In the genomic region with DNA sequence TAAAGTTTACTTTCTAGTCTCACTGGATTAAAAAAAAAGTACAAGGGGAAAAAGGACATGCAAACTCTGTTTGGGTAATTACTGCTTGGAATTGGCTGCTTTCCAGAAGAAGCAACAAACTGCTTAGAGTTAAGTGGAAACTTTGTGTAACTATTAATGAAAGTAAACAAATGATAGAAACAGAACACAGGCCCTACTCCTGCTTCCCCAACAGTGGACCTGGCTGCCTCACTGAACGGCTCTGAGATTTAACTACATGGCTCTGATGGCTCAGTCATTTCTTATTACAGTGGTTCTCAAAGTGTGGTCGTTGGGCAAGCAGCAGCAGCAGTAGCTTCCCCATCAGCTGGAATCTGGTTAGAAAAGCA, we compare ENCODE assay signal across 1 cellular context.
A peak's percentile ranks its signal among the peaks of the same experiment; 100 is the strongest.
TF ChIP-seq lines count a peak whose summit lies in the region.

No MANE protein-coding gene starts in this region.

TF ChIP-seq in HepG2, 621 proteins besides CTCF, POLR2A, EP300 and RAD21 (continued from another document):
- TF ChIP-seq, protein P1, sequence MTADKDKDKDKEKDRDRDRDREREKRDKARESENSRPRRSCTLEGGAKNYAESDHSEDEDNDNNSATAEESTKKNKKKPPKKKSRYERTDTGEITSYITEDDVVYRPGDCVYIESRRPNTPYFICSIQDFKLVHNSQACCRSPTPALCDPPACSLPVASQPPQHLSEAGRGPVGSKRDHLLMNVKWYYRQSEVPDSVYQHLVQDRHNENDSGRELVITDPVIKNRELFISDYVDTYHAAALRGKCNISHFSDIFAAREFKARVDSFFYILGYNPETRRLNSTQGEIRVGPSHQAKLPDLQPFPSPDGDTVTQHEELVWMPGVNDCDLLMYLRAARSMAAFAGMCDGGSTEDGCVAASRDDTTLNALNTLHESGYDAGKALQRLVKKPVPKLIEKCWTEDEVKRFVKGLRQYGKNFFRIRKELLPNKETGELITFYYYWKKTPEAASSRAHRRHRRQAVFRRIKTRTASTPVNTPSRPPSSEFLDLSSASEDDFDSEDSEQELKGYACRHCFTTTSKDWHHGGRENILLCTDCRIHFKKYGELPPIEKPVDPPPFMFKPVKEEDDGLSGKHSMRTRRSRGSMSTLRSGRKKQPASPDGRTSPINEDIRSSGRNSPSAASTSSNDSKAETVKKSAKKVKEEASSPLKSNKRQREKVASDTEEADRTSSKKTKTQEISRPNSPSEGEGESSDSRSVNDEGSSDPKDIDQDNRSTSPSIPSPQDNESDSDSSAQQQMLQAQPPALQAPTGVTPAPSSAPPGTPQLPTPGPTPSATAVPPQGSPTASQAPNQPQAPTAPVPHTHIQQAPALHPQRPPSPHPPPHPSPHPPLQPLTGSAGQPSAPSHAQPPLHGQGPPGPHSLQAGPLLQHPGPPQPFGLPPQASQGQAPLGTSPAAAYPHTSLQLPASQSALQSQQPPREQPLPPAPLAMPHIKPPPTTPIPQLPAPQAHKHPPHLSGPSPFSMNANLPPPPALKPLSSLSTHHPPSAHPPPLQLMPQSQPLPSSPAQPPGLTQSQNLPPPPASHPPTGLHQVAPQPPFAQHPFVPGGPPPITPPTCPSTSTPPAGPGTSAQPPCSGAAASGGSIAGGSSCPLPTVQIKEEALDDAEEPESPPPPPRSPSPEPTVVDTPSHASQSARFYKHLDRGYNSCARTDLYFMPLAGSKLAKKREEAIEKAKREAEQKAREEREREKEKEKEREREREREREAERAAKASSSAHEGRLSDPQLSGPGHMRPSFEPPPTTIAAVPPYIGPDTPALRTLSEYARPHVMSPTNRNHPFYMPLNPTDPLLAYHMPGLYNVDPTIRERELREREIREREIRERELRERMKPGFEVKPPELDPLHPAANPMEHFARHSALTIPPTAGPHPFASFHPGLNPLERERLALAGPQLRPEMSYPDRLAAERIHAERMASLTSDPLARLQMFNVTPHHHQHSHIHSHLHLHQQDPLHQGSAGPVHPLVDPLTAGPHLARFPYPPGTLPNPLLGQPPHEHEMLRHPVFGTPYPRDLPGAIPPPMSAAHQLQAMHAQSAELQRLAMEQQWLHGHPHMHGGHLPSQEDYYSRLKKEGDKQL (CRISPR knock-in tag; IDR thresholded peaks at IDR 0.05; ENCODE audit: low read depth), result no peak
- TF ChIP-seq, protein P2, sequence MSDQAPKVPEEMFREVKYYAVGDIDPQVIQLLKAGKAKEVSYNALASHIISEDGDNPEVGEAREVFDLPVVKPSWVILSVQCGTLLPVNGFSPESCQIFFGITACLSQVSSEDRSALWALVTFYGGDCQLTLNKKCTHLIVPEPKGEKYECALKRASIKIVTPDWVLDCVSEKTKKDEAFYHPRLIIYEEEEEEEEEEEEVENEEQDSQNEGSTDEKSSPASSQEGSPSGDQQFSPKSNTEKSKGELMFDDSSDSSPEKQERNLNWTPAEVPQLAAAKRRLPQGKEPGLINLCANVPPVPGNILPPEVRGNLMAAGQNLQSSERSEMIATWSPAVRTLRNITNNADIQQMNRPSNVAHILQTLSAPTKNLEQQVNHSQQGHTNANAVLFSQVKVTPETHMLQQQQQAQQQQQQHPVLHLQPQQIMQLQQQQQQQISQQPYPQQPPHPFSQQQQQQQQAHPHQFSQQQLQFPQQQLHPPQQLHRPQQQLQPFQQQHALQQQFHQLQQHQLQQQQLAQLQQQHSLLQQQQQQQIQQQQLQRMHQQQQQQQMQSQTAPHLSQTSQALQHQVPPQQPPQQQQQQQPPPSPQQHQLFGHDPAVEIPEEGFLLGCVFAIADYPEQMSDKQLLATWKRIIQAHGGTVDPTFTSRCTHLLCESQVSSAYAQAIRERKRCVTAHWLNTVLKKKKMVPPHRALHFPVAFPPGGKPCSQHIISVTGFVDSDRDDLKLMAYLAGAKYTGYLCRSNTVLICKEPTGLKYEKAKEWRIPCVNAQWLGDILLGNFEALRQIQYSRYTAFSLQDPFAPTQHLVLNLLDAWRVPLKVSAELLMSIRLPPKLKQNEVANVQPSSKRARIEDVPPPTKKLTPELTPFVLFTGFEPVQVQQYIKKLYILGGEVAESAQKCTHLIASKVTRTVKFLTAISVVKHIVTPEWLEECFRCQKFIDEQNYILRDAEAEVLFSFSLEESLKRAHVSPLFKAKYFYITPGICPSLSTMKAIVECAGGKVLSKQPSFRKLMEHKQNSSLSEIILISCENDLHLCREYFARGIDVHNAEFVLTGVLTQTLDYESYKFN (CRISPR knock-in tag; conservative IDR thresholded peaks at IDR 0.05), result peak; percentile 42
- TF ChIP-seq ZNF317 (CRISPR knock-in tag; IDR thresholded peaks at IDR 0.05) (peak; percentile 82), BHLHE40 (IDR thresholded peaks at IDR 0.05; ENCODE audit: low read length) (no peak), ZNF33B (CRISPR knock-in tag; IDR thresholded peaks at IDR 0.05) (no peak), AHR (CRISPR knock-in tag; IDR thresholded peaks at IDR 0.05) (no peak), ZMYM2 (CRISPR knock-in tag; IDR thresholded peaks at IDR 0.05) (no peak), FOXA3 (CRISPR knock-in tag; IDR thresholded peaks at IDR 0.05) (peak; percentile 66), ZNF430 (CRISPR knock-in tag; IDR thresholded peaks at IDR 0.05) (no peak), MIXL1 (CRISPR knock-in tag; IDR thresholded peaks at IDR 0.05) (0 out of 2 replicates have a peak, but pooled peaks have one; percentile 37), FOXA1 (IDR thresholded peaks at IDR 0.05) (no peak), FOXA1 (CRISPR knock-in tag; IDR thresholded peaks at IDR 0.05) (no peak), XRCC5 (optimal IDR thresholded peaks at IDR 0.05; ENCODE audit: low read length) (no peak), MED8 (CRISPR knock-in tag; IDR thresholded peaks at IDR 0.05; ENCODE audit: insufficient replicate concordance) (no peak), RBM22 (optimal IDR thresholded peaks at IDR 0.05; ENCODE audit: low read length) (peak; percentile 90), FOXP1 (IDR thresholded peaks at IDR 0.05) (no peak), FOXP1 (CRISPR knock-in tag; IDR thresholded peaks at IDR 0.05) (peak; percentile 38; the same call in 1 of the 2 replicates), GATAD2A (CRISPR knock-in tag; IDR thresholded peaks at IDR 0.05) (peak; percentile 23; the same call in 1 of the 2 replicates), POLR2AphosphoS2 (IDR thresholded peaks at IDR 0.05; ENCODE audit: low read depth, low read length) (no peak), ZNF605 (CRISPR knock-in tag; IDR thresholded peaks at IDR 0.05) (no peak), REL (CRISPR knock-in tag; conservative IDR thresholded peaks at IDR 0.05) (no peak), KAT8 (CRISPR knock-in tag; IDR thresholded peaks at IDR 0.05) (0 out of 2 replicates have a peak, but pooled peaks have one; percentile 15)
- TF ChIP-seq, protein P3, sequence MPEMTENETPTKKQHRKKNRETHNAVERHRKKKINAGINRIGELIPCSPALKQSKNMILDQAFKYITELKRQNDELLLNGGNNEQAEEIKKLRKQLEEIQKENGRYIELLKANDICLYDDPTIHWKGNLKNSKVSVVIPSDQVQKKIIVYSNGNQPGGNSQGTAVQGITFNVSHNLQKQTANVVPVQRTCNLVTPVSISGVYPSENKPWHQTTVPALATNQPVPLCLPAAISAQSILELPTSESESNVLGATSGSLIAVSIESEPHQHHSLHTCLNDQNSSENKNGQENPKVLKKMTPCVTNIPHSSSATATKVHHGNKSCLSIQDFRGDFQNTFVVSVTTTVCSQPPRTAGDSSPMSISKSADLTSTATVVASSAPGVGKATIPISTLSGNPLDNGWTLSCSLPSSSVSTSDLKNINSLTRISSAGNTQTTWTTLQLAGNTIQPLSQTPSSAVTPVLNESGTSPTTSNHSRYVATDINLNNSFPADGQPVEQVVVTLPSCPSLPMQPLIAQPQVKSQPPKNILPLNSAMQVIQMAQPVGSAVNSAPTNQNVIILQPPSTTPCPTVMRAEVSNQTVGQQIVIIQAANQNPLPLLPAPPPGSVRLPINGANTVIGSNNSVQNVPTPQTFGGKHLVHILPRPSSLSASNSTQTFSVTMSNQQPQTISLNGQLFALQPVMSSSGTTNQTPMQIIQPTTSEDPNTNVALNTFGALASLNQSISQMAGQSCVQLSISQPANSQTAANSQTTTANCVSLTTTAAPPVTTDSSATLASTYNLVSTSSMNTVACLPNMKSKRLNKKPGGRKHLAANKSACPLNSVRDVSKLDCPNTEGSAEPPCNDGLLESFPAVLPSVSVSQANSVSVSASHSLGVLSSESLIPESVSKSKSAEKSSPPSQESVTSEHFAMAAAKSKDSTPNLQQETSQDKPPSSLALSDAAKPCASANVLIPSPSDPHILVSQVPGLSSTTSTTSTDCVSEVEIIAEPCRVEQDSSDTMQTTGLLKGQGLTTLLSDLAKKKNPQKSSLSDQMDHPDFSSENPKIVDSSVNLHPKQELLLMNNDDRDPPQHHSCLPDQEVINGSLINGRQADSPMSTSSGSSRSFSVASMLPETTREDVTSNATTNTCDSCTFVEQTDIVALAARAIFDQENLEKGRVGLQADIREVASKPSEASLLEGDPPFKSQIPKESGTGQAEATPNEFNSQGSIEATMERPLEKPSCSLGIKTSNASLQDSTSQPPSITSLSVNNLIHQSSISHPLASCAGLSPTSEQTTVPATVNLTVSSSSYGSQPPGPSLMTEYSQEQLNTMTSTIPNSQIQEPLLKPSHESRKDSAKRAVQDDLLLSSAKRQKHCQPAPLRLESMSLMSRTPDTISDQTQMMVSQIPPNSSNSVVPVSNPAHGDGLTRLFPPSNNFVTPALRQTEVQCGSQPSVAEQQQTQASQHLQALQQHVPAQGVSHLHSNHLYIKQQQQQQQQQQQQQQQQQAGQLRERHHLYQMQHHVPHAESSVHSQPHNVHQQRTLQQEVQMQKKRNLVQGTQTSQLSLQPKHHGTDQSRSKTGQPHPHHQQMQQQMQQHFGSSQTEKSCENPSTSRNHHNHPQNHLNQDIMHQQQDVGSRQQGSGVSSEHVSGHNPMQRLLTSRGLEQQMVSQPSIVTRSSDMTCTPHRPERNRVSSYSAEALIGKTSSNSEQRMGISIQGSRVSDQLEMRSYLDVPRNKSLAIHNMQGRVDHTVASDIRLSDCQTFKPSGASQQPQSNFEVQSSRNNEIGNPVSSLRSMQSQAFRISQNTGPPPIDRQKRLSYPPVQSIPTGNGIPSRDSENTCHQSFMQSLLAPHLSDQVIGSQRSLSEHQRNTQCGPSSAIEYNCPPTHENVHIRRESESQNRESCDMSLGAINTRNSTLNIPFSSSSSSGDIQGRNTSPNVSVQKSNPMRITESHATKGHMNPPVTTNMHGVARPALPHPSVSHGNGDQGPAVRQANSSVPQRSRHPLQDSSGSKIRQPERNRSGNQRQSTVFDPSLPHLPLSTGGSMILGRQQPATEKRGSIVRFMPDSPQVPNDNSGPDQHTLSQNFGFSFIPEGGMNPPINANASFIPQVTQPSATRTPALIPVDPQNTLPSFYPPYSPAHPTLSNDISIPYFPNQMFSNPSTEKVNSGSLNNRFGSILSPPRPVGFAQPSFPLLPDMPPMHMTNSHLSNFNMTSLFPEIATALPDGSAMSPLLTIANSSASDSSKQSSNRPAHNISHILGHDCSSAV (CRISPR knock-in tag; IDR thresholded peaks at IDR 0.05; ENCODE audit: borderline replicate concordance), result no peak
- TF ChIP-seq, protein P4, sequence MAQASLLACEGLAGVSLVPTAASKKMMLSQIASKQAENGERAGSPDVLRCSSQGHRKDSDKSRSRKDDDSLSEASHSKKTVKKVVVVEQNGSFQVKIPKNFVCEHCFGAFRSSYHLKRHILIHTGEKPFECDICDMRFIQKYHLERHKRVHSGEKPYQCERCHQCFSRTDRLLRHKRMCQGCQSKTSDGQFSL (CRISPR knock-in tag; IDR thresholded peaks at IDR 0.05), result no peak
- TF ChIP-seq, protein P5, sequence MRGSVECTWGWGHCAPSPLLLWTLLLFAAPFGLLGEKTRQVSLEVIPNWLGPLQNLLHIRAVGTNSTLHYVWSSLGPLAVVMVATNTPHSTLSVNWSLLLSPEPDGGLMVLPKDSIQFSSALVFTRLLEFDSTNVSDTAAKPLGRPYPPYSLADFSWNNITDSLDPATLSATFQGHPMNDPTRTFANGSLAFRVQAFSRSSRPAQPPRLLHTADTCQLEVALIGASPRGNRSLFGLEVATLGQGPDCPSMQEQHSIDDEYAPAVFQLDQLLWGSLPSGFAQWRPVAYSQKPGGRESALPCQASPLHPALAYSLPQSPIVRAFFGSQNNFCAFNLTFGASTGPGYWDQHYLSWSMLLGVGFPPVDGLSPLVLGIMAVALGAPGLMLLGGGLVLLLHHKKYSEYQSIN (CRISPR knock-in tag; IDR thresholded peaks at IDR 0.05; ENCODE audit: borderline replicate concordance), result no peak
- TF ChIP-seq, protein P6, sequence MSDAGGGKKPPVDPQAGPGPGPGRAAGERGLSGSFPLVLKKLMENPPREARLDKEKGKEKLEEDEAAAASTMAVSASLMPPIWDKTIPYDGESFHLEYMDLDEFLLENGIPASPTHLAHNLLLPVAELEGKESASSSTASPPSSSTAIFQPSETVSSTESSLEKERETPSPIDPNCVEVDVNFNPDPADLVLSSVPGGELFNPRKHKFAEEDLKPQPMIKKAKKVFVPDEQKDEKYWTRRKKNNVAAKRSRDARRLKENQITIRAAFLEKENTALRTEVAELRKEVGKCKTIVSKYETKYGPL (CRISPR knock-in tag; IDR thresholded peaks at IDR 0.05), result no peak
